In the genomic region with DNA sequence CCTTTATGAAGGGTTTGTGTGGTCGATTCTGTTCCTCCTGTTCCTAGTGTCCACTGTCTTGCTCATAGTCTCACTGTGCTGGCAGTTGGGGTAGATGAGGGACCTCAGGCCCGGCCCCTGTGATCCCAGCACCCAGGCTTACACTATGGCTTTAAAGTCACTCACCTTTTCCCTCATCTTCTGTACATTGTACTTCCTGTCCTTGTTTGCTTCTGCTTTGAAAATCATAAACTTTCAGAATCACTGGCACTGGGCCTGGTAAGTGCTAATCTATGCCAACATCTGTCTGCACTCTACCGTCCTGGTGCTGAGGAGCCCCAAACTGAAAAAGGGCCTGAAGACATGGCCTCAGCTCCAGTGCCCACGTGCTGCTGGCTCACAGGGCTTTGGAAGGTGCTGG, we compare ENCODE assay signal across 20 cellular contexts. TPM values are rescaled to one million over a fixed set of nuclear protein-coding genes. Genes with fewer than 3 reads are reported as not detected.
DNase-seq lines count a peak whose midpoint lies in the region; ATAC-seq, FAIRE-seq and TF ChIP-seq lines count a peak whose summit lies in the region.
"Had no signal": no experiment of that assay in that cellular context is flagged by ENCODE, and none has a peak within 500 bp of the region (broad histone marks: within the 10 kb centered on the region; RNA-seq: fewer than 3 reads in every experiment).

No MANE protein-coding gene starts in this region.

- peaks cover 0 to 3% of the 10 kb centered on the region in 2 experiments; a peak in 1 of 5 replicates for H3K4me1 ChIP-seq in K562 (replicated peaks in 1 of 2; ENCODE audit: control insufficient read depth in 2 of 2, insufficient read depth in 2 of 2, low read length in 2 of 2)
- no peaks in the 10 kb centered on the region for H3K4me1 ChIP-seq in prostate gland (replicated peaks)
- H3K4me1 ChIP-seq in GM23248 (ENCODE audit: insufficient read depth), result peaks cover 14% of the 10 kb centered on the region
- H3K4me1 ChIP-seq: BE2C, SJCRH30 had no signal

- TF ChIP-seq POLR2A in K562 (conservative IDR thresholded peaks at IDR 0.05) (no peak), prostate gland (IDR thresholded peaks at IDR 0.05) (no peak)

- no TSS peak for BruUV-seq in K562 (replicated peaks; lab: Mats Ljungman, UMichigan)

- H4K20me1 ChIP-seq in K562 (replicated peaks; ENCODE audit: control insufficient read depth, insufficient read depth, low read length) (no peaks in the 10 kb centered on the region), GM23248 (ENCODE audit: insufficient read depth) (no peaks in the 10 kb centered on the region)

- ATAC-seq in GM18502 (IDR thresholded peaks at IDR 0.05; ENCODE audit: poor library complexity, unreplicated experiment) (peak; percentile 49), GM21447 (IDR thresholded peaks at IDR 0.05; ENCODE audit: unreplicated experiment) (peak; percentile 47), K562 (peak; percentile 21), GM19035 (IDR thresholded peaks at IDR 0.05; ENCODE audit: unreplicated experiment) (no peak)

- H3K27ac ChIP-seq in K562 (ENCODE audit: extremely low read depth, low read depth, low read length) (no peak overlapping the region), prostate gland (no peak overlapping the region), GM23248 (no peak overlapping the region)
- H3K27ac ChIP-seq: SJCRH30 had no signal

- TF ChIP-seq CTCF in K562 (IDR thresholded peaks at IDR 0.05 in 2 of 3, conservative IDR thresholded peaks at IDR 0.05 in 1 of 3; ENCODE audit: insufficient read depth in 2 of 3, low read depth in 1 of 3, low read length in 3 of 3), result no peak
- no peak for TF ChIP-seq CTCF in prostate gland (IDR thresholded peaks at IDR 0.05)

- no peaks in the 10 kb centered on the region for H3K9me1 ChIP-seq in K562 (ENCODE audit: control insufficient read depth, insufficient read depth, low read length)

- H2AFZ ChIP-seq in K562 (ENCODE audit: low read depth, low read length) (peak overlapping the region; percentile 30; the same call in 1 of the 2 replicates), GM23248 (no peak overlapping the region)

- intact Hi-C loops in K562 (cut with micrococcal nuclease), result no loop called here
- intact Hi-C loops in prostate gland (cut with DNase I), result no loop called here

- H3K79me2 ChIP-seq in K562 (ENCODE audit: control insufficient read depth, insufficient read depth, low read length) (no peaks in the 10 kb centered on the region), GM23248 (ENCODE audit: insufficient read depth) (no peaks in the 10 kb centered on the region)

- no peaks in the 10 kb centered on the region for H3K9me2 ChIP-seq in GM23248 (ENCODE audit: insufficient read depth)

- 4% methylated on average over 4 of the region's 4 CpGs for WGBS in K562 (ENCODE audit: insufficient coverage, low coverage, missing lambda C conversion rate)
- 54% methylated on average over 4 of the region's 4 CpGs for WGBS in prostate gland
- 52 to 59% methylated on average over 4 of the region's 4 CpGs for WGBS in GM23248 (ENCODE audit: low coverage in 1 of 2, low lambda C conversion rate in 2 of 2, missing lambda C conversion rate in 2 of 2), 2 experiments

- H3F3A ChIP-seq in GM23248 (ENCODE audit: insufficient read depth), result no peaks in the 10 kb centered on the region

- peak in 62 of 76 experiments; percentile 2 to 67 (median 23) for DNase-seq in HUDEP-2 (lab: John Stamatoyannopoulos, UW; ENCODE audit: unreplicated experiment in 76 of 76)
- DNase-seq in K562 (ENCODE audit: extremely low read depth in 1 of 4, low spot score in 3 of 4), result no peak
- DNase-seq in RKO (ENCODE audit: low spot score), result no peak
- DNase-seq in prostate gland (ENCODE audit: low spot score), result no peak
- no peak for DNase-seq in GM23248
- DNase-seq: activated CD4-positive, alpha-beta T cell treated with anti-CD3 and anti-CD28 coated beads for 48 hours; amniotic stem cell; BE2C; effector CD4-positive, alpha-beta T cell; head of caudate nucleus; NCI-H1105 treated with DMSO at 0.1 percent for 48 hours; NCI-H748 treated with DMSO at 0.1 percent for 48 hours; SJCRH30 had no signal

- H3K4me3 ChIP-seq in K562, result no peak overlapping the region
- no peak overlapping the region for H3K4me3 ChIP-seq in prostate gland
- no peak overlapping the region for H3K4me3 ChIP-seq in GM23248
- H3K4me3 ChIP-seq: SJCRH30, smooth muscle cell had no signal

- CTCF ChIA-PET in K562 (lab: Yijun Ruan, JAX; ENCODE audit: low intra/inter-chr PET ratio), result no interaction called here

- in situ Hi-C loops in K562 (cut with MboI) (no loop called here), GM23248 (cut with MboI) (no loop called here)

- H3K27me3 ChIP-seq in K562 (ENCODE audit: control insufficient read depth in 2 of 2, insufficient read depth in 2 of 2, low read length in 2 of 2) (peaks cover 0 to 2% of the 10 kb centered on the region in 2 experiments; a peak in 2 of 5 replicates), prostate gland (replicated peaks; ENCODE audit: insufficient read depth) (no peaks in the 10 kb centered on the region), GM23248 (replicated peaks; ENCODE audit: insufficient read depth) (no peaks in the 10 kb centered on the region)

- peak overlapping the region in 1 of 2 experiments; percentile 41; a peak in 1 of 4 replicates for H3K9ac ChIP-seq in K562 (ENCODE audit: insufficient read depth in 1 of 2, low read depth in 2 of 2, low read length in 2 of 2)
- H3K9ac ChIP-seq in GM23248, result no peak overlapping the region

- FAIRE-seq in K562 (lab: Jason Lieb, UNC), result no peak
- FAIRE-seq: urothelium cell line had no signal

- no peak for TF ChIP-seq EP300 in K562 (IDR thresholded peaks at IDR 0.05; ENCODE audit: low read length)

- POLR2A ChIA-PET in K562 (lab: Yijun Ruan, JAX), result interaction anchor here (0.7 kb wide), 1 partner anchor 8 kb away, joined by 3 read pairs; no protein-coding TSS in a partner anchor

- H3K9me3 ChIP-seq in K562 (replicated peaks; ENCODE audit: control insufficient read depth, insufficient read depth, low read depth, low read length), result no peaks in the 10 kb centered on the region
- H3K9me3 ChIP-seq in prostate gland, result no peaks in the 10 kb centered on the region
- no peaks in the 10 kb centered on the region for H3K9me3 ChIP-seq in GM23248 (ENCODE audit: low read depth)
- H3K9me3 ChIP-seq: BE2C, SJCRH30 had no signal

- H3K4me2 ChIP-seq in K562 (ENCODE audit: insufficient read depth, low read length) (no peak overlapping the region), GM23248 (ENCODE audit: unreplicated experiment) (no peak overlapping the region)
- H3K4me2 ChIP-seq: smooth muscle cell had no signal

- H3K36me3 ChIP-seq in K562 (ENCODE audit: control insufficient read depth, insufficient read depth, low read length) (no peaks in the 10 kb centered on the region), prostate gland (no peaks in the 10 kb centered on the region), GM23248 (ENCODE audit: low read depth) (no peaks in the 10 kb centered on the region)
- H3K36me3 ChIP-seq: BE2C, SJCRH30 had no signal

- no peak for TF ChIP-seq RAD21 in K562 (CRISPR knock-in tag; conservative IDR thresholded peaks at IDR 0.05 in 1 of 2, IDR thresholded peaks at IDR 0.05 in 1 of 2)

RNA-seq across cellular contexts. Expression of gene TAS2R60, which starts 5.7 kb away (rescaled TPM):
- 1.6 and 5.5 TPM in 2 replicates for total RNA-seq in K562 (2011; cell fraction: chromatin; rRNA removed; ENCODE audit: low replicate concordance)
- total RNA-seq in K562 (2011; cell fraction: nucleolus; rRNA removed), result 1.0 and 1.1 TPM in 2 replicates
- 0.88 and 3.2 TPM in 2 replicates for total RNA-seq in K562 (2011; cell fraction: nucleoplasm; rRNA removed)
- total RNA-seq in K562 (2014; rRNA removed), result not detected in 2 replicates
- total RNA-seq in K562 (2014; rRNA removed; fragmentation: Illumina TruSeq; extraction: Trizol), result not detected in 2 replicates
- not detected in 2 replicates for total RNA-seq in K562 (2015; rRNA removed; fragmentation: Illumina TruSeq; extraction: Trizol)
- not detected in 2 replicates for total RNA-seq in K562 (2021)
- 0.08 TPM in 2 replicates for polyA plus RNA-seq in K562 (2011; rRNA removed)
- not detected in 2 replicates for polyA plus RNA-seq in K562 (2011; cell fraction: cytosol; rRNA removed)
- polyA plus RNA-seq in K562 (2011; cell fraction: nucleus; rRNA removed), result 0.33 and 0.53 TPM in 2 replicates
- 0.08 and 0.14 TPM in 2 replicates for polyA plus RNA-seq in K562 (2012)
- not detected in 2 replicates for polyA plus RNA-seq in K562 (2014; fragmentation: Illumina TruSeq; extraction: Trizol)
- polyA plus RNA-seq in K562 (2014; fragmentation: Nextera tagmentation; extraction: Ambion mirVana), result not detected
- 0.28 TPM in 1 of 2 replicates, not detected in the other for polyA plus RNA-seq in K562 (2014; rRNA removed)
- polyA minus RNA-seq in K562 (2011; rRNA and poly(A)+ RNA removed), result 0.27 and 0.46 TPM in 2 replicates
- polyA minus RNA-seq in K562 (2011; cell fraction: cytosol; rRNA and poly(A)+ RNA removed), result not detected in 2 replicates
- 0.54 and 0.67 TPM in 2 replicates for polyA minus RNA-seq in K562 (2011; cell fraction: nucleus; rRNA and poly(A)+ RNA removed)
- not detected for total RNA-seq in prostate gland
- total RNA-seq in GM23248 (2014; rRNA removed; shearing (Covaris generic)), result not detected in 2 replicates
- polyA plus RNA-seq in GM23248 (2016; fragmentation: Nextera tagmentation; extraction: Ambion mirVana), result not detected in 2 replicates
- total RNA-seq: G401, lower leg skin, SJCRH30, smooth muscle cell had no signal
- polyA plus RNA-seq: smooth muscle cell had no signal

RNA-seq across cellular contexts. Expression of gene EPHA1, which starts 28.9 kb away (rescaled TPM):
- 0.37 TPM in 1 of 2 replicates, not detected in the other for total RNA-seq in K562 (2011; cell fraction: chromatin; rRNA removed; ENCODE audit: low replicate concordance)
- 0.26 and 0.67 TPM in 2 replicates for total RNA-seq in K562 (2011; cell fraction: nucleolus; rRNA removed)
- 0.37 TPM in 1 of 2 replicates, not detected in the other for total RNA-seq in K562 (2011; cell fraction: nucleoplasm; rRNA removed)
- total RNA-seq in K562 (2014; rRNA removed) (not detected in 2 replicates), K562 (2014; rRNA removed; fragmentation: Illumina TruSeq; extraction: Trizol) (not detected in 2 replicates), K562 (2015; rRNA removed; fragmentation: Illumina TruSeq; extraction: Trizol) (not detected in 2 replicates), K562 (2021) (0.22 and 0.25 TPM in 2 replicates), prostate gland (10 to 100 TPM; 10.5 to 15.7 TPM)
- polyA plus RNA-seq in K562 (2011; rRNA removed) (0.07 and 0.32 TPM in 2 replicates), K562 (2014; fragmentation: Illumina TruSeq; extraction: Trizol) (not detected in 2 replicates), K562 (2014; fragmentation: Nextera tagmentation; extraction: Ambion mirVana) (not detected), K562 (2014; rRNA removed) (0.05 and 0.57 TPM in 2 replicates), GM23248 (2016; fragmentation: Nextera tagmentation; extraction: Ambion mirVana) (0.80 and 0.83 TPM in 2 replicates)
- polyA plus RNA-seq in K562 (2011; cell fraction: cytosol; rRNA removed), result 0.03 and 0.39 TPM in 2 replicates
- polyA plus RNA-seq in K562 (2011; cell fraction: nucleus; rRNA removed), result 0.25 and 1.1 TPM in 2 replicates
- polyA plus RNA-seq in K562 (2012), result 2.7 and 3.5 TPM in 2 replicates
- 0.14 TPM in 1 of 2 replicates, not detected in the other for polyA minus RNA-seq in K562 (2011; rRNA and poly(A)+ RNA removed)
- not detected in 2 replicates for polyA minus RNA-seq in K562 (2011; cell fraction: cytosol; rRNA and poly(A)+ RNA removed)
- 0.54 TPM in 1 of 2 replicates, not detected in the other for polyA minus RNA-seq in K562 (2011; cell fraction: nucleus; rRNA and poly(A)+ RNA removed)
- total RNA-seq in GM23248 (2014; rRNA removed; shearing (Covaris generic)), result not detected in 2 replicates
- total RNA-seq: G401 had no signal

RNA-seq across cellular contexts. Expression of gene TAS2R41, which starts 40.1 kb away (rescaled TPM):
- 0.69 and 0.83 TPM in 2 replicates for total RNA-seq in K562 (2011; cell fraction: chromatin; rRNA removed; ENCODE audit: low replicate concordance)
- 0.50 and 1.4 TPM in 2 replicates for total RNA-seq in K562 (2011; cell fraction: nucleolus; rRNA removed)
- 2.1 and 2.3 TPM in 2 replicates for total RNA-seq in K562 (2011; cell fraction: nucleoplasm; rRNA removed)
- total RNA-seq in K562 (2014; rRNA removed) (not detected in 2 replicates), K562 (2014; rRNA removed; fragmentation: Illumina TruSeq; extraction: Trizol) (not detected in 2 replicates), K562 (2015; rRNA removed; fragmentation: Illumina TruSeq; extraction: Trizol) (not detected in 2 replicates), K562 (2021) (not detected in 2 replicates), prostate gland (1 to 10 TPM in 1 of 2 donors, not detected in 1; 2.7 TPM)
- polyA plus RNA-seq in K562 (2011; rRNA removed) (not detected in 2 replicates), K562 (2014; fragmentation: Illumina TruSeq; extraction: Trizol) (not detected in 2 replicates), K562 (2014; fragmentation: Nextera tagmentation; extraction: Ambion mirVana) (not detected), K562 (2014; rRNA removed) (not detected in 2 replicates), GM23248 (2016; fragmentation: Nextera tagmentation; extraction: Ambion mirVana) (not detected in 2 replicates)
- polyA plus RNA-seq in K562 (2011; cell fraction: cytosol; rRNA removed), result not detected in 2 replicates
- polyA plus RNA-seq in K562 (2011; cell fraction: nucleus; rRNA removed), result 0.14 and 0.17 TPM in 2 replicates
- polyA plus RNA-seq in K562 (2012), result 0.18 TPM in 1 of 2 replicates, not detected in the other
- 0.36 and 0.39 TPM in 2 replicates for polyA minus RNA-seq in K562 (2011; rRNA and poly(A)+ RNA removed)
- not detected in 2 replicates for polyA minus RNA-seq in K562 (2011; cell fraction: cytosol; rRNA and poly(A)+ RNA removed)
- polyA minus RNA-seq in K562 (2011; cell fraction: nucleus; rRNA and poly(A)+ RNA removed), result 0.67 and 0.81 TPM in 2 replicates
- not detected in 2 replicates for total RNA-seq in GM23248 (2014; rRNA removed; shearing (Covaris generic))
- total RNA-seq: G401, SJCRH30, smooth muscle cell had no signal
- polyA plus RNA-seq: smooth muscle cell had no signal

RNA-seq across cellular contexts. Expression of gene ZYX, which starts 56.4 kb away (rescaled TPM):
- total RNA-seq in K562 (2011; cell fraction: chromatin; rRNA removed; ENCODE audit: low replicate concordance), result 38.7 and 99.5 TPM in 2 replicates
- 54.7 and 66.9 TPM in 2 replicates for total RNA-seq in K562 (2011; cell fraction: nucleolus; rRNA removed)
- total RNA-seq in K562 (2011; cell fraction: nucleoplasm; rRNA removed), result 41.5 and 64.4 TPM in 2 replicates
- 26.9 and 37.8 TPM in 2 replicates for total RNA-seq in K562 (2014; rRNA removed)
- 9.2 and 11.5 TPM in 2 replicates for total RNA-seq in K562 (2014; rRNA removed; fragmentation: Illumina TruSeq; extraction: Trizol)
- 15.7 and 17.3 TPM in 2 replicates for total RNA-seq in K562 (2015; rRNA removed; fragmentation: Illumina TruSeq; extraction: Trizol)
- 114 and 130 TPM in 2 replicates for total RNA-seq in K562 (2021)
- polyA plus RNA-seq in K562 (2011; rRNA removed), result 9.0 and 18.5 TPM in 2 replicates
- polyA plus RNA-seq in K562 (2011; cell fraction: cytosol; rRNA removed), result 15.7 and 26.2 TPM in 2 replicates
- polyA plus RNA-seq in K562 (2011; cell fraction: nucleus; rRNA removed), result 53.7 and 98.4 TPM in 2 replicates
- polyA plus RNA-seq in K562 (2012), result 141 and 252 TPM in 2 replicates
- polyA plus RNA-seq in K562 (2014; fragmentation: Illumina TruSeq; extraction: Trizol), result 81.7 and 116 TPM in 2 replicates
- 1 to 10 TPM; 1.8 to 3.1 TPM for polyA plus RNA-seq in K562 (2014; fragmentation: Nextera tagmentation; extraction: Ambion mirVana)
- polyA plus RNA-seq in K562 (2014; rRNA removed), result 30.0 and 35.0 TPM in 2 replicates
- 8.3 and 9.5 TPM in 2 replicates for polyA minus RNA-seq in K562 (2011; rRNA and poly(A)+ RNA removed)
- polyA minus RNA-seq in K562 (2011; cell fraction: cytosol; rRNA and poly(A)+ RNA removed), result 57.5 and 83.9 TPM in 2 replicates
- 35.4 and 38.0 TPM in 2 replicates for polyA minus RNA-seq in K562 (2011; cell fraction: nucleus; rRNA and poly(A)+ RNA removed)
- total RNA-seq in prostate gland, result 100 to 1,000 TPM in 1 of 2 donors, 10 to 100 TPM in 1; 55.8 to 256 TPM
- 140 and 148 TPM in 2 replicates for total RNA-seq in GM23248 (2014; rRNA removed; shearing (Covaris generic))
- polyA plus RNA-seq in GM23248 (2016; fragmentation: Nextera tagmentation; extraction: Ambion mirVana), result 380 and 396 TPM in 2 replicates

Comparison
In these comparisons a context has a peak if more than half of its experiments do, and no peak if none do; other contexts are left out.
1. DNase-seq: peak in HUDEP-2 (62 of 76); none in K562 (0 of 4), RKO (single experiment), prostate gland (single experiment) and GM23248 (single experiment).
2. RNA of gene EPHA1, which starts 28.9 kb away (total RNA-seq): 10.5 to 15.7 TPM in prostate gland; 0.22 to 0.67 TPM in K562 and not detected in GM23248; every median in the first group is over 4 times any median in the second.